ENCODE assay signal across 8 cellular contexts in the genomic region with DNA sequence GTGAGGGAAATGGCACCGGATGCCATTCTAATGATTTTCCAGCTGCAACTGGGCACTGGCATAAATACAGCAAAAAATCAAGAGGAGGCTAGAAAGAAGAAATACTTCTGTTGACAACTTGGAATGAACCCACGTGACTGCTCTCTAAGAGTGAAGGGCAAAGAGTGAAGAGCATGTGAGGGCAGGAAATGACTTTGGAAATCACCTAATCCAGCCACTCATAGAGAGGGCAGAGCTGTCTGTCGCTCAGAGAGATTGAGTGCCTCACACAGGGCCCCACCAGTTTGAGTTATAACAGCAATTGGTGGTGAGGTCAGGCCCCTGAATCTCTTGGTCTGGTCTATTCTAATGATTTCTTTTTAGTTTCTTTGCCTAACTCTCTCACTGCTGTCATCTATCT. TPM values are rescaled to one million over a fixed set of nuclear protein-coding genes. Genes with fewer than 3 reads are reported as not detected.
DNase-seq lines count a peak whose midpoint lies in the region; ATAC-seq and TF ChIP-seq lines count a peak whose summit lies in the region.

No MANE protein-coding gene starts in this region.

- in situ Hi-C loops in mammary epithelial cell (cut with MboI; ENCODE audit: low sequenced_read_pairs in 2 of 2): no loop called here

- H3K9me3 Mint-ChIP-seq in T-helper 2 cell treated with Interferon-gamma antibody and Interleukin-4, amounts not matched to agents 5 μg/mL and 100 μg/mL, for 36 hours: no peaks in the 10 kb centered on the region
- no peaks in the 10 kb centered on the region for H3K9me3 Mint-ChIP-seq in MCF 10A (ENCODE audit: unreplicated experiment)

- POLR2A ChIA-PET in MCF 10A (lab: Yijun Ruan, JAX): interaction anchor here (0.6 kb wide), 1 partner anchor 125 kb away, joined by 3 read pairs; a partner anchor contains a TSS

- H3K27ac Mint-ChIP-seq in T-helper 2 cell treated with Interferon-gamma antibody and Interleukin-4, amounts not matched to agents 5 μg/mL and 100 μg/mL, for 36 hours: peak overlapping the region; percentile 49
- H3K27ac Mint-ChIP-seq in MCF 10A (ENCODE audit: low read depth, unreplicated experiment): no peak overlapping the region

- WGBS in mammary epithelial cell (ENCODE audit: low coverage, missing lambda C conversion rate): 34% methylated on average over 3 of the region's 3 CpGs
- 10 to 12% methylated on average over 3 of the region's 3 CpGs for WGBS in upper lobe of left lung, 2 donors

- no peak overlapping the region for H3K9ac ChIP-seq in mammary epithelial cell (ENCODE audit: insufficient read depth, low read length)

- peaks cover 41% of the 10 kb centered on the region for H3K4me1 Mint-ChIP-seq in T-helper 2 cell treated with Interferon-gamma antibody and Interleukin-4, amounts not matched to agents 5 μg/mL and 100 μg/mL, for 36 hours (ENCODE audit: low read depth)
- peaks cover 18% of the 10 kb centered on the region for H3K4me1 Mint-ChIP-seq in MCF 10A (ENCODE audit: insufficient read depth, unreplicated experiment)

- no peak overlapping the region for H3K27ac ChIP-seq in mammary epithelial cell (ENCODE audit: insufficient read depth, low read depth, low read length)
- peak overlapping the region in 1 of 2 donors; percentile 17 for H3K27ac ChIP-seq in breast epithelium
- peak overlapping the region; percentile 13 to 79 (median 56) for H3K27ac ChIP-seq in upper lobe of left lung

- TF ChIP-seq POLR2A in breast epithelium (IDR thresholded peaks at IDR 0.05) (no peak), upper lobe of left lung (IDR thresholded peaks at IDR 0.05) (peak in 1 of 4 donors; percentile 35), erythroblast (IDR thresholded peaks at IDR 0.05; ENCODE audit: low read length) (no peak)

- BruUV-seq in mammary epithelial cell (replicated peaks; lab: Mats Ljungman, UMichigan) (no TSS peak), MCF 10A (replicated peaks; lab: Mats Ljungman, UMichigan) (no TSS peak)

- H3K9me3 ChIP-seq in mammary epithelial cell (replicated peaks; ENCODE audit: insufficient read depth, low read length) (no peaks in the 10 kb centered on the region), breast epithelium (no peaks in the 10 kb centered on the region), upper lobe of left lung (no peaks in the 10 kb centered on the region)

- dilution Hi-C loops in mammary epithelial cell (cut with HindIII; ENCODE audit: low sequenced_read_pairs): no loop called here

- peak overlapping the region; percentile 35 for H3K4me3 Mint-ChIP-seq in T-helper 2 cell treated with Interferon-gamma antibody and Interleukin-4, amounts not matched to agents 5 μg/mL and 100 μg/mL, for 36 hours
- H3K4me3 Mint-ChIP-seq in MCF 10A (ENCODE audit: unreplicated experiment): no peak overlapping the region

- H3K79me2 ChIP-seq in mammary epithelial cell (ENCODE audit: insufficient read depth, low read length): no peaks in the 10 kb centered on the region

- CTCF ChIA-PET in mammary epithelial cell (lab: Charles Lee; ENCODE audit: low non-redundant PET): no interaction called here
- CTCF ChIA-PET in MCF 10A (lab: Yijun Ruan, JAX): interaction anchor here (1.4 kb wide), 1 partner anchor 65 kb away, joined by 5 read pairs; no protein-coding TSS in a partner anchor

- no peak overlapping the region for H3K4me3 ChIP-seq in mammary epithelial cell (replicated peaks in 1 of 3; ENCODE audit: insufficient read depth in 1 of 3, low read depth in 2 of 3, low read length in 3 of 3)
- H3K4me3 ChIP-seq in breast epithelium: no peak overlapping the region
- H3K4me3 ChIP-seq in upper lobe of left lung: no peak overlapping the region

- intact Hi-C loops in mammary epithelial cell (cut with micrococcal nuclease) (no loop called here), breast epithelium (cut with DNase I; ENCODE audit: low total_unique reads) (no loop called here), MCF 10A (cut with micrococcal nuclease) (no loop called here)

- no peaks in the 10 kb centered on the region for H3K27me3 Mint-ChIP-seq in T-helper 2 cell treated with Interferon-gamma antibody and Interleukin-4, amounts not matched to agents 5 μg/mL and 100 μg/mL, for 36 hours (ENCODE audit: low read depth)
- no peaks in the 10 kb centered on the region for H3K27me3 Mint-ChIP-seq in MCF 10A (ENCODE audit: insufficient read depth, unreplicated experiment)

- TF ChIP-seq EP300 in upper lobe of left lung (IDR thresholded peaks at IDR 0.05): peak in 2 of 4 donors; percentile 39 to 97

- H3K36me3 ChIP-seq in mammary epithelial cell (ENCODE audit: insufficient read depth, low read length) (no peaks in the 10 kb centered on the region), breast epithelium (no peaks in the 10 kb centered on the region), upper lobe of left lung (no peaks in the 10 kb centered on the region)

- H3K27me3 ChIP-seq in mammary epithelial cell (ENCODE audit: insufficient read depth, low read length) (no peaks in the 10 kb centered on the region), breast epithelium (no peaks in the 10 kb centered on the region), upper lobe of left lung (no peaks in the 10 kb centered on the region)

- DNase-seq in mammary epithelial cell (no peak), breast epithelium (ENCODE audit: low spot score in 2 of 2) (no peak), glomerular visceral epithelial cell (ENCODE audit: extremely low spot score) (peak; percentile 56), upper lobe of left lung (peak in 1 of 2 donors; percentile 79), erythroblast (lab: John Stamatoyannopoulos, UW) (no peak), MCF 10A (ENCODE audit: unreplicated experiment) (no peak)
- peak; percentile 43 for DNase-seq in T-helper 2 cell treated with Interferon-gamma antibody and Interleukin-4, amounts not matched to agents 5 μg/mL and 100 μg/mL, for 36 hours (ENCODE audit: low spot score)

- no peaks in the 10 kb centered on the region for H4K20me1 ChIP-seq in mammary epithelial cell (ENCODE audit: insufficient read depth, low read length)

- peaks cover 28% of the 10 kb centered on the region for H3K36me3 Mint-ChIP-seq in T-helper 2 cell treated with Interferon-gamma antibody and Interleukin-4, amounts not matched to agents 5 μg/mL and 100 μg/mL, for 36 hours (ENCODE audit: low read depth)
- H3K36me3 Mint-ChIP-seq in MCF 10A (ENCODE audit: insufficient read depth, unreplicated experiment): no peaks in the 10 kb centered on the region

- peak overlapping the region; percentile 42 for H2AFZ ChIP-seq in mammary epithelial cell (ENCODE audit: low read depth, low read length)

- no peak overlapping the region for H3K4me2 ChIP-seq in mammary epithelial cell (ENCODE audit: insufficient read depth, low read depth, low read length)

- H3K4me1 ChIP-seq in mammary epithelial cell (ENCODE audit: insufficient read depth, low read length): peaks cover 24% of the 10 kb centered on the region
- no peaks in the 10 kb centered on the region for H3K4me1 ChIP-seq in breast epithelium
- peaks cover 27 to 40% (median 33%) of the 10 kb centered on the region in 4 donors for H3K4me1 ChIP-seq in upper lobe of left lung

- ATAC-seq in upper lobe of left lung (ENCODE audit: low FRiP score in 2 of 2) (peak in 1 of 2 donors; percentile 39), GM18867 (IDR thresholded peaks at IDR 0.05; ENCODE audit: unreplicated experiment) (no peak)

- no peak for TF ChIP-seq CTCF in mammary epithelial cell (conservative IDR thresholded peaks at IDR 0.05 in 1 of 2, IDR thresholded peaks at IDR 0.05 in 1 of 2; ENCODE audit: extremely low read depth in 1 of 2, insufficient read depth in 1 of 2, low read depth in 1 of 2, low read length in 2 of 2)
- no peak for TF ChIP-seq CTCF in breast epithelium (IDR thresholded peaks at IDR 0.05)
- TF ChIP-seq CTCF in upper lobe of left lung (IDR thresholded peaks at IDR 0.05): no peak
- TF ChIP-seq CTCF in MCF 10A (IDR thresholded peaks at IDR 0.05; ENCODE audit: unreplicated experiment): no peak

RNA-seq across cellular contexts. Expression of a gene that starts 3.9 kb away (rescaled TPM):
- 10 to 100 TPM in 1 of 2 donors, 1 to 10 TPM in 1; 7.8 to 69.7 TPM for total RNA-seq in mammary epithelial cell
- polyA plus RNA-seq in mammary epithelial cell: 4.8 TPM
- polyA minus RNA-seq in mammary epithelial cell: 3.5 TPM
- 100 to 1,000 TPM in 1 of 3 donors, 10 to 100 TPM in 2; 41.4 to 108 (median 79.2) TPM for total RNA-seq in breast epithelium
- 100 to 1,000 TPM; 122 to 334 (median 173) TPM for total RNA-seq in upper lobe of left lung
- 2.2 and 4.4 TPM in 2 replicates for total RNA-seq in MCF 10A (2022)

Comparison
In these comparisons a context has a peak if more than half of its experiments do, and no peak if none do; other contexts are left out.
1. DNase-seq: peak in T-helper 2 cell treated with Interferon-gamma antibody and Interleukin-4, amounts not matched to agents 5 μg/mL and 100 μg/mL, for 36 hours (single experiment) and glomerular visceral epithelial cell (single experiment); none in mammary epithelial cell (single experiment), breast epithelium (0 of 2), erythroblast (0 of 2) and MCF 10A (single experiment).